7 cellular contexts compared by ENCODE assay signal in the genomic region with DNA sequence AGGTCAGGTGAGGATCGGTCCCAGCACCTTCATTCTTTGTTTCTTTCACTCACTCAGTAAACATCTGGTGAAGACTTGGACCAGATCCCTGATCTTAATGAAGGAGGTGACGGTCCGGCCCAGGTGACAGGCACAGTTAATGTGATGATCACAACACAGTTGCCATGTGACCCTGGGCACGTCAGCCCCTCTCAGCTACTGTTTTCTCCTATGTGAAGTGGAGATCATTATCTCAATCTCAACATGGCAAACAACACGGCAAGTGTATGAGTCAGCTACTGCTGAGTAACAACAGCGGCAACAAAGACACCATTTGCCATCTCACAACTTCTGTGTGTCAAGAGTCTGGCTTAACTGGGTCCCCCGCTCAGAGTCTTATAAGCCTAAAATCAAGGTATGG.
DNase-seq lines count a peak whose midpoint lies in the region; ATAC-seq and TF ChIP-seq lines count a peak whose summit lies in the region.

No MANE protein-coding gene starts in this region.

- DNase-seq in HCEC 1CT, result peak; percentile 41
- DNase-seq in RKO (ENCODE audit: low spot score), result peak; percentile 80
- peak; percentile 39 to 67 for DNase-seq in fibroblast of lung (ENCODE audit: low read depth in 2 of 2)
- DNase-seq in stimulated activated effector memory CD8-positive, alpha-beta T cell treated with anti-CD3 and anti-CD28 coated beads, Interleukin-12 subunit alpha, Interleukin-12 subunit beta, amount 100 ng/mL, for 72 hours (ENCODE audit: low spot score in 2 of 2), result no peak
- no peak for DNase-seq in SHP77 (lab: John Stamatoyannopoulos, UW)
- no peak for DNase-seq in stimulated activated naive CD4-positive, alpha-beta T cell treated with Interleukin-2 at 50 U/mL for 16 hours (lab: John Stamatoyannopoulos, UW)
- no peak for DNase-seq in GM03348 (ENCODE audit: low spot score)

- H3K9me3 Mint-ChIP-seq in stimulated activated effector memory CD8-positive, alpha-beta T cell treated with anti-CD3 and anti-CD28 coated beads, Interleukin-12 subunit alpha, Interleukin-12 subunit beta, amount 100 ng/mL, for 72 hours, result peaks cover 12% of the 10 kb centered on the region

- peak overlapping the region; percentile 76 for H3K27ac ChIP-seq in fibroblast of lung (ENCODE audit: insufficient read depth, low read length)

- H3K4me3 ChIP-seq in fibroblast of lung (replicated peaks in 1 of 4; ENCODE audit: control extremely low read depth in 1 of 4, insufficient read depth in 1 of 4, low read depth in 3 of 4, low read length in 4 of 4), result no peak overlapping the region

- H3K4me2 ChIP-seq in fibroblast of lung (ENCODE audit: extremely low read depth, insufficient read depth, low read length), result peak overlapping the region; percentile 33

- no peak for TF ChIP-seq CTCF in fibroblast of lung (conservative IDR thresholded peaks at IDR 0.05 in 1 of 2, IDR thresholded peaks at IDR 0.05 in 1 of 2; ENCODE audit: low read depth in 1 of 2, low read length in 2 of 2)

- H3K27ac Mint-ChIP-seq in stimulated activated effector memory CD8-positive, alpha-beta T cell treated with anti-CD3 and anti-CD28 coated beads, Interleukin-12 subunit alpha, Interleukin-12 subunit beta, amount 100 ng/mL, for 72 hours, result peak overlapping the region; percentile 87

- no peaks in the 10 kb centered on the region for H3K9me3 ChIP-seq in fibroblast of lung (ENCODE audit: control insufficient read depth, insufficient read depth, low read depth, low read length)

- peak overlapping the region; percentile 59 for H3K4me3 Mint-ChIP-seq in stimulated activated effector memory CD8-positive, alpha-beta T cell treated with anti-CD3 and anti-CD28 coated beads, Interleukin-12 subunit alpha, Interleukin-12 subunit beta, amount 100 ng/mL, for 72 hours

- no peak overlapping the region for H2AFZ ChIP-seq in fibroblast of lung (ENCODE audit: low read length)

- H4K20me1 ChIP-seq in fibroblast of lung (ENCODE audit: control insufficient read depth, extremely low read depth, insufficient read depth, low read length), result no peaks in the 10 kb centered on the region

- H3K36me3 ChIP-seq in fibroblast of lung (ENCODE audit: control insufficient read depth, insufficient read depth, low read length), result no peaks in the 10 kb centered on the region

- peaks cover 9% of the 10 kb centered on the region for H3K4me1 ChIP-seq in fibroblast of lung (ENCODE audit: control insufficient read depth, extremely low read depth, insufficient read depth, low read length)

- H3K36me3 Mint-ChIP-seq in stimulated activated effector memory CD8-positive, alpha-beta T cell treated with anti-CD3 and anti-CD28 coated beads, Interleukin-12 subunit alpha, Interleukin-12 subunit beta, amount 100 ng/mL, for 72 hours, result no peaks in the 10 kb centered on the region

- peaks cover 47% of the 10 kb centered on the region for H3K4me1 Mint-ChIP-seq in stimulated activated effector memory CD8-positive, alpha-beta T cell treated with anti-CD3 and anti-CD28 coated beads, Interleukin-12 subunit alpha, Interleukin-12 subunit beta, amount 100 ng/mL, for 72 hours

- no peak overlapping the region for H3K9ac ChIP-seq in fibroblast of lung (ENCODE audit: insufficient read depth, low read length)

- no peaks in the 10 kb centered on the region for H3K27me3 ChIP-seq in fibroblast of lung (ENCODE audit: control insufficient read depth, insufficient read depth, low read length)

- ATAC-seq in stimulated activated effector memory CD8-positive, alpha-beta T cell treated with anti-CD3 and anti-CD28 coated beads, Interleukin-12 subunit alpha, Interleukin-12 subunit beta, amount 100 ng/mL, for 72 hours, result peak; percentile 14

- no peaks in the 10 kb centered on the region for H3K79me2 ChIP-seq in fibroblast of lung (ENCODE audit: control insufficient read depth, insufficient read depth, low read length)

Comparison
In these comparisons a context has a peak if more than half of its experiments do, and no peak if none do; other contexts are left out.
1. DNase-seq: peak in HCEC 1CT (single experiment), RKO (single experiment) and fibroblast of lung (2 of 2); none in stimulated activated effector memory CD8-positive, alpha-beta T cell treated with anti-CD3 and anti-CD28 coated beads, Interleukin-12 subunit alpha, Interleukin-12 subunit beta, amount 100 ng/mL, for 72 hours (0 of 2), SHP77 (0 of 2), stimulated activated naive CD4-positive, alpha-beta T cell treated with Interleukin-2 at 50 U/mL for 16 hours (single experiment) and GM03348 (single experiment).